8 cellular contexts compared by ENCODE assay signal in genomic region chr12:51371295-51371953, GRCh38. TPM values are rescaled to one million over a fixed set of nuclear protein-coding genes. Genes with fewer than 3 reads are reported as not detected.
DNase-seq lines count a peak whose midpoint lies in the region; ATAC-seq, FAIRE-seq and TF ChIP-seq lines count a peak whose summit lies in the region.

No MANE protein-coding gene starts in this region.

- ATAC-seq in lung (ENCODE audit: insufficient read depth, low FRiP score) (peak; percentile 82), HG03378 (IDR thresholded peaks at IDR 0.05; ENCODE audit: unreplicated experiment) (no peak), HG03135 (IDR thresholded peaks at IDR 0.05; ENCODE audit: unreplicated experiment) (no peak)

- H3K4me3 ChIP-seq in choroid plexus epithelial cell (ENCODE audit: low read depth, low read length) (no peak overlapping the region), lung (no peak overlapping the region)

- no peak for FAIRE-seq in urothelium cell line (lab: Jason Lieb, UNC)

- H3K27me3 ChIP-seq in lung (ENCODE audit: control insufficient read depth, insufficient read depth) = no peaks in the 10 kb centered on the region

- no peaks in the 10 kb centered on the region for H3K36me3 ChIP-seq in lung (ENCODE audit: control insufficient read depth in 2 of 2, insufficient read depth in 2 of 2, low read length in 2 of 2)

- no peaks in the 10 kb centered on the region for H3K9me3 ChIP-seq in lung (ENCODE audit: control insufficient read depth in 2 of 2, insufficient read depth in 1 of 2, low read length in 1 of 2)

- DNase-seq in EH (ENCODE audit: low read depth) (peak; percentile 99), NCI-H2196 (lab: John Stamatoyannopoulos, UW; ENCODE audit: unreplicated experiment) (peak; percentile 86), choroid plexus epithelial cell (ENCODE audit: low read depth) (peak; percentile 97), lung (ENCODE audit: low spot score) (peak; percentile 72), urothelium cell line (ENCODE audit: low spot score) (peak; percentile 96), activated gamma-delta T cell (lab: John Stamatoyannopoulos, UW) (no peak)

- H3K4me1 ChIP-seq in lung (ENCODE audit: control insufficient read depth in 2 of 2, insufficient read depth in 2 of 2, low read length in 2 of 2) = peaks cover 0 to 2% of the 10 kb centered on the region in 2 donors

- 55 to 70% methylated on average over 8 of the region's 8 CpGs for WGBS in lung, 2 donors

- H3K27ac ChIP-seq in lung (ENCODE audit: low read depth in 1 of 2, low read length in 1 of 2) = peak overlapping the region in 1 of 2 donors; percentile 12

- TF ChIP-seq CTCF in choroid plexus epithelial cell (conservative IDR thresholded peaks at IDR 0.05; ENCODE audit: low read depth, low read length) (no peak), lung (IDR thresholded peaks at IDR 0.05; ENCODE audit: control extremely low read depth, extremely low read depth) (no peak)

RNA-seq across cellular contexts. Expression of gene GALNT6, which starts 19.8 kb away (rescaled TPM):
- 10 to 100 TPM in 1 of 2 donors, 1 to 10 TPM in 1; 7.4 to 36.0 TPM for total RNA-seq in lung
- polyA plus RNA-seq in lung = 10 to 100 TPM in 1 of 2 donors, 1 to 10 TPM in 1; 5.5 to 10.6 TPM

RNA-seq across cellular contexts. Expression of gene CELA1, which starts 24.9 kb away (rescaled TPM):
- total RNA-seq in lung = not detected
- polyA plus RNA-seq in lung = under 1 TPM in 1 of 2 donors, not detected in 1; 0.05 TPM

RNA-seq across cellular contexts. Expression of gene BIN2, which starts 47.5 kb away (rescaled TPM):
- total RNA-seq in lung = 10 to 100 TPM; 13.4 to 22.9 TPM
- 10 to 100 TPM; 12.0 to 54.5 TPM for polyA plus RNA-seq in lung

RNA-seq across cellular contexts. Expression of gene SLC4A8, which starts 53.2 kb away (rescaled TPM):
- 10 to 100 TPM in 1 of 2 donors, 1 to 10 TPM in 1; 4.8 to 12.2 TPM for total RNA-seq in lung
- polyA plus RNA-seq in lung = 1 to 10 TPM; 1.1 to 1.2 TPM
